Comparison of ENCODE assay signal across 10 cellular contexts in genomic region chr12:120834489-120835303, GRCh38.
DNase-seq lines count a peak whose midpoint lies in the region; ATAC-seq and TF ChIP-seq lines count a peak whose summit lies in the region.
"Had no signal": no experiment of that assay in that cellular context is flagged by ENCODE, and none has a peak within 500 bp of the region (broad histone marks: within the 10 kb centered on the region; RNA-seq: fewer than 3 reads in every experiment).

No MANE protein-coding gene starts in this region.

- BruUV-seq in IMR-90 (replicated peaks; lab: Mats Ljungman, UMichigan) = no TSS peak

- ATAC-seq in activated T-cell treated with anti-CD3 and anti-CD28 coated beads, Interleukin-2, amount 50 U/mL, for 72 hours (replicated peaks in 1 of 2) = no peak
- ATAC-seq in IMR-90 (ENCODE audit: low read depth) = no peak

- TF ChIP-seq POLR2A in IMR-90 (IDR thresholded peaks at IDR 0.05; ENCODE audit: low read depth, low read length) = no peak

- H3K9me3 Mint-ChIP-seq in activated T-cell treated with anti-CD3 and anti-CD28 coated beads, Interleukin-2, amount 50 U/mL, for 72 hours = no peaks in the 10 kb centered on the region
- H3K9me3 Mint-ChIP-seq in dendritic cell treated with granulocyte-macrophage colony-stimulating factor and Interleukin-4, amounts not matched to agents 40 ng/mL and 50 ng/mL, for 4 days = no peaks in the 10 kb centered on the region
- H3K9me3 Mint-ChIP-seq: nephron progenitor cell had no signal

- H2BK15ac ChIP-seq in IMR-90 (ENCODE audit: low read depth, low read length) = no peak overlapping the region

- H2BK5ac ChIP-seq in IMR-90 (ENCODE audit: low read depth, low read length, poor library complexity, severe bottlenecking) = no peak overlapping the region

- H3K18ac ChIP-seq in IMR-90 (ENCODE audit: low read depth, low read length) = no peak overlapping the region

- TF ChIP-seq RAD21 in IMR-90 (IDR thresholded peaks at IDR 0.05; ENCODE audit: low read length) = no peak

- no peak overlapping the region for H3K27ac ChIP-seq in IMR-90 (ENCODE audit: insufficient read depth, low read length)

- no peak for DNase-seq in activated T-cell treated with anti-CD3 and anti-CD28 coated beads, Interleukin-2, amount 50 U/mL, for 72 hours
- no peak for DNase-seq in activated T-cell treated with anti-CD3 and anti-CD28 coated beads, Interleukin-2, amount 50 U/mL, for 48 hours
- DNase-seq in IMR-90 = no peak
- peak; percentile 68 for DNase-seq in superior temporal gyrus (ENCODE audit: extremely low spot score)
- no peak for DNase-seq in NCI-H345 (lab: John Stamatoyannopoulos, UW)
- DNase-seq in SKM-1 treated with dmso at 0.1 percent for 144 hours (lab: John Stamatoyannopoulos, UW; ENCODE audit: unreplicated experiment) = no peak
- no peak for DNase-seq in activated CD4-positive, CD25-positive, alpha-beta regulatory T cell (lab: John Stamatoyannopoulos, UW)
- DNase-seq: activated gamma-delta T cell, nephron progenitor cell had no signal

- H2AK5ac ChIP-seq in IMR-90 (ENCODE audit: low read depth, low read length) = no peak overlapping the region

- H3K27me3 ChIP-seq in IMR-90 (ENCODE audit: control insufficient read depth, insufficient read depth, low read length) = no peaks in the 10 kb centered on the region

- H3K9ac ChIP-seq in IMR-90 (ENCODE audit: low read depth, low read length) = no peak overlapping the region

- H3K4me3 Mint-ChIP-seq in activated T-cell treated with anti-CD3 and anti-CD28 coated beads, Interleukin-2, amount 50 U/mL, for 72 hours = peak overlapping the region; percentile 64 to 81
- H3K4me3 Mint-ChIP-seq in dendritic cell treated with granulocyte-macrophage colony-stimulating factor and Interleukin-4, amounts not matched to agents 40 ng/mL and 50 ng/mL, for 4 days = no peak overlapping the region
- H3K4me3 Mint-ChIP-seq: nephron progenitor cell had no signal

- dilution Hi-C loops in IMR-90 (cut with HindIII; ENCODE audit: low sequenced_read_pairs, unreplicated experiment) = no loop called here

- H3K9me3 ChIP-seq in IMR-90 (ENCODE audit: control insufficient read depth, insufficient read depth, low read length) = no peaks in the 10 kb centered on the region

- no peak overlapping the region for H4K8ac ChIP-seq in IMR-90 (ENCODE audit: low read depth in 2 of 2, low read length in 2 of 2)

- no peak overlapping the region for H2BK120ac ChIP-seq in IMR-90 (ENCODE audit: low read depth, low read length)

- no peak overlapping the region for H2AK9ac ChIP-seq in IMR-90 (replicated peaks; ENCODE audit: low read depth, low read length, poor library complexity)

- peaks cover 9% of the 10 kb centered on the region for H3K9me1 ChIP-seq in IMR-90 (ENCODE audit: insufficient read depth, low read length)

- peaks cover 40% of the 10 kb centered on the region for H4K20me1 ChIP-seq in IMR-90 (ENCODE audit: insufficient read depth, low read length)

- no peak for TF ChIP-seq CTCF in IMR-90 (conservative IDR thresholded peaks at IDR 0.05; ENCODE audit: low read depth, low read length)

- intact Hi-C loops in IMR-90 (cut with micrococcal nuclease) = loop anchor here (5.0 kb wide), 1 partner anchor 38 kb away; no protein-coding TSS in a partner anchor
- intact Hi-C loops in dendritic cell treated with granulocyte-macrophage colony-stimulating factor and Interleukin-4, amounts not matched to agents 40 ng/mL and 50 ng/mL, for 4 days (cut with micrococcal nuclease) = no loop called here

- in situ Hi-C loops in IMR-90 (cut with MboI; ENCODE audit: low sequenced_read_pairs) = no loop called here

- H3K4me2 ChIP-seq in IMR-90 (ENCODE audit: low read depth, low read length) = peak overlapping the region; percentile 13; the same call in 1 of the 2 replicates

- H2BK20ac ChIP-seq in IMR-90 (ENCODE audit: low read depth, low read length) = no peak overlapping the region

- H3K27ac Mint-ChIP-seq in activated T-cell treated with anti-CD3 and anti-CD28 coated beads, Interleukin-2, amount 50 U/mL, for 72 hours = peak overlapping the region; percentile 89
- H3K27ac Mint-ChIP-seq in dendritic cell treated with granulocyte-macrophage colony-stimulating factor and Interleukin-4, amounts not matched to agents 40 ng/mL and 50 ng/mL, for 4 days = peak overlapping the region; percentile 42
- H3K27ac Mint-ChIP-seq: nephron progenitor cell had no signal

- no peak overlapping the region for H4K5ac ChIP-seq in IMR-90 (ENCODE audit: low read depth, low read length)

- no peak overlapping the region for H4K91ac ChIP-seq in IMR-90 (ENCODE audit: insufficient read depth, low read depth, low read length)

- CTCF ChIA-PET in IMR-90 (lab: Yijun Ruan, JAX) = interaction anchor here (1.2 kb wide), 1 partner anchor 12 kb away, joined by 3 read pairs; no protein-coding TSS in a partner anchor

- no peak overlapping the region for H2AFZ ChIP-seq in IMR-90 (replicated peaks; ENCODE audit: low read length, poor library complexity)

- no peak overlapping the region for H3K4me3 ChIP-seq in IMR-90 (ENCODE audit: insufficient read depth, low read depth, low read length)

- H3K36me3 ChIP-seq in IMR-90 (ENCODE audit: control insufficient read depth, insufficient read depth, low read length) = no peaks in the 10 kb centered on the region

- no peaks in the 10 kb centered on the region for H3K27me3 Mint-ChIP-seq in activated T-cell treated with anti-CD3 and anti-CD28 coated beads, Interleukin-2, amount 50 U/mL, for 72 hours (ENCODE audit: low read depth)
- no peaks in the 10 kb centered on the region for H3K27me3 Mint-ChIP-seq in dendritic cell treated with granulocyte-macrophage colony-stimulating factor and Interleukin-4, amounts not matched to agents 40 ng/mL and 50 ng/mL, for 4 days

- no peak overlapping the region for H3K23ac ChIP-seq in IMR-90 (ENCODE audit: low read depth, low read length)

- peaks cover 52% of the 10 kb centered on the region for H3K4me1 Mint-ChIP-seq in activated T-cell treated with anti-CD3 and anti-CD28 coated beads, Interleukin-2, amount 50 U/mL, for 72 hours (ENCODE audit: low read depth)
- H3K4me1 Mint-ChIP-seq in dendritic cell treated with granulocyte-macrophage colony-stimulating factor and Interleukin-4, amounts not matched to agents 40 ng/mL and 50 ng/mL, for 4 days (ENCODE audit: low read depth) = peaks cover 54% of the 10 kb centered on the region

- 100% methylated on average over 2 of the region's 4 CpGs; no CpG with 5 or more reads in 1 of the 2 experiments for WGBS in IMR-90 (ENCODE audit: extremely low coverage in 2 of 2, insufficient read length in 1 of 2), 2 experiments

- peaks cover 19 to 52% of the 10 kb centered on the region in 2 experiments for H3K79me1 ChIP-seq in IMR-90 (ENCODE audit: low read depth in 1 of 2, low read length in 2 of 2)

- peaks cover 0 to 2% of the 10 kb centered on the region in 2 donors for H3K36me3 Mint-ChIP-seq in activated T-cell treated with anti-CD3 and anti-CD28 coated beads, Interleukin-2, amount 50 U/mL, for 72 hours (ENCODE audit: insufficient read depth in 2 of 2)
- H3K36me3 Mint-ChIP-seq in dendritic cell treated with granulocyte-macrophage colony-stimulating factor and Interleukin-4, amounts not matched to agents 40 ng/mL and 50 ng/mL, for 4 days (ENCODE audit: low read depth) = no peaks in the 10 kb centered on the region

- POLR2A ChIA-PET in IMR-90 (lab: Charles Lee; ENCODE audit: unreplicated experiment) = no interaction called here

- peaks cover 6% of the 10 kb centered on the region for H3K4me1 ChIP-seq in IMR-90 (ENCODE audit: control insufficient read depth, insufficient read depth, low read length)

- no peak overlapping the region for H3K4ac ChIP-seq in IMR-90 (ENCODE audit: low read depth, low read length)

- no peak overlapping the region for H3K56ac ChIP-seq in IMR-90 (ENCODE audit: extremely low read depth, insufficient read depth, low read length)

- no peak overlapping the region for H3K14ac ChIP-seq in IMR-90 (replicated peaks; ENCODE audit: low read depth, low read length)

TF ChIP-seq in IMR-90, 13 proteins besides CTCF, POLR2A, EP300 and RAD21:
- TF ChIP-seq SMC3 (IDR thresholded peaks at IDR 0.05; ENCODE audit: low read depth, low read length) (no peak), MAFK (IDR thresholded peaks at IDR 0.05; ENCODE audit: low read depth, low read length) (no peak), CEBPB (IDR thresholded peaks at IDR 0.05; ENCODE audit: low read depth, low read length) (no peak), FOS (IDR thresholded peaks at IDR 0.05; ENCODE audit: low read depth, low read length) (no peak), NFE2L2 (IDR thresholded peaks at IDR 0.05; ENCODE audit: low read depth, low read length) (no peak), RCOR1 (IDR thresholded peaks at IDR 0.05; ENCODE audit: insufficient replicate concordance, low read length) (no peak), RFX5 (IDR thresholded peaks at IDR 0.05; ENCODE audit: low read depth, low read length) (no peak), ELK1 (IDR thresholded peaks at IDR 0.05; ENCODE audit: borderline replicate concordance, low read depth, low read length) (no peak), BHLHE40 (IDR thresholded peaks at IDR 0.05; ENCODE audit: low read depth, low read length) (no peak), MAZ (IDR thresholded peaks at IDR 0.05; ENCODE audit: borderline replicate concordance, low read depth, low read length) (no peak), MXI1 (IDR thresholded peaks at IDR 0.05; ENCODE audit: borderline replicate concordance, low read depth, low read length) (no peak), CHD1 (IDR thresholded peaks at IDR 0.05; ENCODE audit: low read depth, low read length) (no peak)
- TF ChIP-seq, protein P1, sequence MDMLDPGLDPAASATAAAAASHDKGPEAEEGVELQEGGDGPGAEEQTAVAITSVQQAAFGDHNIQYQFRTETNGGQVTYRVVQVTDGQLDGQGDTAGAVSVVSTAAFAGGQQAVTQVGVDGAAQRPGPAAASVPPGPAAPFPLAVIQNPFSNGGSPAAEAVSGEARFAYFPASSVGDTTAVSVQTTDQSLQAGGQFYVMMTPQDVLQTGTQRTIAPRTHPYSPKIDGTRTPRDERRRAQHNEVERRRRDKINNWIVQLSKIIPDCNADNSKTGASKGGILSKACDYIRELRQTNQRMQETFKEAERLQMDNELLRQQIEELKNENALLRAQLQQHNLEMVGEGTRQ (IDR thresholded peaks at IDR 0.05; ENCODE audit: low read depth, low read length) = no peak
